In genomic region chrX:48957477-48957826, GRCh38 we compare ENCODE assay signal across 8 cellular contexts. TPM values are rescaled to one million over a fixed set of nuclear protein-coding genes. Genes with fewer than 3 reads are reported as not detected.
DNase-seq lines count a peak whose midpoint lies in the region; ATAC-seq, FAIRE-seq and TF ChIP-seq lines count a peak whose summit lies in the region.

TSS of gene OTUD5 (minus strand) at chrX:48957607. CDS start at chrX:48957570, 37 bp downstream.

- no peaks in the 10 kb centered on the region for H3K9me1 ChIP-seq in keratinocyte (ENCODE audit: control insufficient read depth, extremely low read depth, insufficient read depth, low read length)

- no peaks in the 10 kb centered on the region for H3K27me3 ChIP-seq in keratinocyte (ENCODE audit: control insufficient read depth, extremely low read depth, insufficient read depth, low read length)

- H3K4me1 ChIP-seq in keratinocyte (ENCODE audit: control insufficient read depth, extremely low read depth, insufficient read depth, low read length), result peaks cover 11% of the 10 kb centered on the region

- peak within 1 kb of the TSS; percentile 82 for H3K4me2 ChIP-seq in keratinocyte (ENCODE audit: control insufficient read depth, extremely low read depth, insufficient read depth, low read depth, low read length)

- H3K9ac ChIP-seq in keratinocyte (ENCODE audit: control insufficient read depth, extremely low read depth, insufficient read depth, low read length), result peak within 1 kb of the TSS; percentile 95

- peaks cover 0 to 6% (median 0%) of the 10 kb centered on the region in 5 experiments for H3K9me3 Mint-ChIP-seq in brain

- H3K4me1 Mint-ChIP-seq in brain, result peaks cover 49% of the 10 kb centered on the region

- no peak for TF ChIP-seq RAD21 in Ishikawa (IDR thresholded peaks at IDR 0.05; ENCODE audit: low read depth)

- TF ChIP-seq EP300 in Ishikawa (IDR thresholded peaks at IDR 0.05; ENCODE audit: borderline replicate concordance), result no peak

- dilution Hi-C loops in keratinocyte (cut with MboI; ENCODE audit: extremely low pct_ligation_motif_present, low sequenced_read_pairs), result no loop called here

- peaks cover 10% of the 10 kb centered on the region for H3K27me3 Mint-ChIP-seq in brain

- TF ChIP-seq CTCF in brain (conservative IDR thresholded peaks at IDR 0.05), result no peak
- TF ChIP-seq CTCF in keratinocyte (optimal IDR thresholded peaks at IDR 0.05 in 1 of 3, IDR thresholded peaks at IDR 0.05 in 1 of 3, conservative IDR thresholded peaks at IDR 0.05 in 1 of 3; ENCODE audit: extremely low read depth in 1 of 3, insufficient read depth in 2 of 3, low read length in 3 of 3), result no peak

- no peaks in the 10 kb centered on the region for H3K9me3 ChIP-seq in keratinocyte (ENCODE audit: control insufficient read depth, low read depth, low read length)

- H3K36me3 Mint-ChIP-seq in brain, result peaks cover 14% of the 10 kb centered on the region

- peak; percentile 26 for ATAC-seq in GM21526 (IDR thresholded peaks at IDR 0.05; ENCODE audit: low FRiP score, unreplicated experiment)
- ATAC-seq in GM19328 (IDR thresholded peaks at IDR 0.05; ENCODE audit: unreplicated experiment), result no peak

- H3K79me2 ChIP-seq in keratinocyte (ENCODE audit: control insufficient read depth, insufficient read depth, low read length), result peaks cover 47% of the 10 kb centered on the region

- no peak for FAIRE-seq in keratinocyte (lab: Jason Lieb, UNC)

- H3K36me3 ChIP-seq in keratinocyte (ENCODE audit: control insufficient read depth in 2 of 2, extremely low read depth in 1 of 2, insufficient read depth in 2 of 2, low read length in 2 of 2), result peaks cover 5 to 14% of the 10 kb centered on the region in 2 experiments

- DNase-seq in D341Med (ENCODE audit: low spot score), result peak; percentile 83
- DNase-seq in T-helper 22 cell (ENCODE audit: low read depth), result peak; percentile 68
- no peak for DNase-seq in keratinocyte (ENCODE audit: low read depth, low spot score)
- DNase-seq in stimulated activated CD4-positive, alpha-beta T cell treated with anti-CD3 and anti-CD28 coated beads, Interleukin-15, amount 100 ng/mL, for 24 hours, result peak; percentile 79

- no peaks in the 10 kb centered on the region for H4K20me1 ChIP-seq in keratinocyte (ENCODE audit: control insufficient read depth, extremely low read depth, insufficient read depth, low read length)

- H2AFZ ChIP-seq in keratinocyte (ENCODE audit: control insufficient read depth, low read length), result peak within 1 kb of the TSS; percentile 87

- peak within 1 kb of the TSS; percentile 53 to 74 (median 68) for H3K4me3 ChIP-seq in keratinocyte (ENCODE audit: control insufficient read depth in 2 of 3, extremely low read depth in 1 of 3, insufficient read depth in 2 of 3, low read depth in 1 of 3, low read length in 3 of 3)

- peak within 1 kb of the TSS; percentile 98 to 100 (median 100) for H3K27ac Mint-ChIP-seq in brain

- peak within 1 kb of the TSS; percentile 95 to 100 (median 99) for H3K4me3 Mint-ChIP-seq in brain

- peak within 1 kb of the TSS; percentile 98 for H3K27ac ChIP-seq in keratinocyte (ENCODE audit: control insufficient read depth, insufficient read depth, low read length)

TF ChIP-seq in Ishikawa, 13 proteins besides CTCF, POLR2A, EP300 and RAD21:
- TF ChIP-seq YY1 (IDR thresholded peaks at IDR 0.05; ENCODE audit: low read depth) (peak; percentile 48; the same call in 1 of the 2 replicates), MAX (IDR thresholded peaks at IDR 0.05) (no peak), EGR1 (IDR thresholded peaks at IDR 0.05) (no peak)

RNA-seq across cellular contexts. Expression of gene OTUD5, which starts in this region (rescaled TPM):
- 77.5 TPM for polyA plus RNA-seq in brain (ENCODE audit: insufficient read depth, low read depth, low replicate concordance)
- 39.5 to 42.6 TPM (median 40.3 TPM) in 3 replicates for polyA plus RNA-seq in keratinocyte
- 53.6 TPM for polyA plus RNA-seq in keratinocyte (2011; ENCODE audit: low read depth)
- 36.0 and 36.5 TPM in 2 replicates for polyA plus RNA-seq in keratinocyte (2011; cell fraction: cytosol; rRNA removed)
- polyA plus RNA-seq in keratinocyte (2011; cell fraction: nucleus; rRNA removed), result 64.4 and 68.6 TPM in 2 replicates
- polyA plus RNA-seq in keratinocyte (2012; ENCODE audit: low replicate concordance), result 32.9 and 39.8 TPM in 2 replicates
- 52.1 to 86.8 TPM (median 63.2 TPM) in 3 replicates for polyA minus RNA-seq in keratinocyte
- polyA minus RNA-seq in keratinocyte (2011; cell fraction: cytosol; rRNA and poly(A)+ RNA removed), result 51.0 TPM
- 21.1 and 37.7 TPM in 2 replicates for polyA minus RNA-seq in keratinocyte (2011; cell fraction: nucleus; rRNA and poly(A)+ RNA removed)
